29 cellular contexts compared by ENCODE assay signal in the genomic region with DNA sequence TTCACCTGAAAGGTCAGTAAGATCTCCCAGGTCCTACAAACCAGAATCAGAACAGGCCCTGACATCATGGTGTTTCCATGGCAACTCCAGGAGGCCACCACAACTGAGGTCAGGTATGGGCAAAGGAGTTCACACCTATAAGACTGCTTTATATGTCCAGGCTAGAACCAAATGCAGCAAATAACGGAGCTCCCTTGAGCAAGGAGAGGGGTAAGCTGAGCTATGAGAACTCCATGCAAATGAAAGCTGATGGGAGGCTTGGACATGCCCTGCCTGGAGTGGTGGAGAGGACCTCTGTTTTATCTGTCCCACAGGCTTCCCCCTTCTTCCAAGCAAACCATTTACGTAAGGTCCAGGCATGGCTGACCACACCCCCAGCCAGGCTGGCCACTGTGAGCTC.
"Had no signal": no experiment of that assay in that cellular context is flagged by ENCODE, and none has a peak within 500 bp of the region (broad histone marks: within the 10 kb centered on the region; RNA-seq: fewer than 3 reads in every experiment).

No MANE protein-coding gene starts in this region.

- ATAC-seq: activated CD8-positive, alpha-beta T cell treated with anti-CD3 and anti-CD28 coated beads, Interleukin-2, amount 10 ng/mL, durations not matched to agents 7 days and 5 days; Right ventricle myocardium inferior; SK-N-SH treated with all-trans-retinoic acid at 6 μM for 48 hours had no signal

- H3K36me3 ChIP-seq: cardiac muscle cell had no signal

- DNase-seq: activated CD4-positive, alpha-beta T cell treated with anti-CD3 and anti-CD28 coated beads, Interleukin-2, amount 10 ng/mL, durations not matched to agents 7 days and 5 days; activated CD4-positive, alpha-beta T cell treated with anti-CD3 and anti-CD28 coated beads, Interleukin-2, amount 50 U/mL, for 48 hours; activated CD8-positive, alpha-beta T cell treated with anti-CD3 and anti-CD28 coated beads, Interleukin-2, amount 10 ng/mL, durations not matched to agents 7 days and 5 days; activated gamma-delta T cell; activated naive CD4-positive, alpha-beta T cell treated with Interleukin-2 at 50 U/mL for 16 hours; activated naive CD8-positive, alpha-beta T cell treated with anti-CD3 and anti-CD28 coated beads, Interleukin-2, amount 10 ng/mL, durations not matched to agents 7 days and 5 days; activated T-cell treated with anti-CD3 and anti-CD28 coated beads, Interleukin-2, amount 50 U/mL, for 24 hours; MM.1S; NCI-H1092; NCI-H1436 treated with DMSO at 0.1 percent for 48 hours; NCI-H187; NCI-H2029 treated with DMSO at 0.1 percent for 48 hours; NCI-H2107; NCI-H2171; NCI-H510A; NCI-H526; NCI-H748 treated with DMSO at 0.1 percent for 48 hours; NK-92 treated with Interleukin-12 subunit alpha and Interleukin-12 subunit beta, amount 100 ng/mL, for 24 hours; PC-9; SIG-M5; SW 1271; T-helper 1 cell; T-helper 2 cell; T-helper 9 cell had no signal

- H3K9ac ChIP-seq: KMS-11 had no signal

- H3K4me3 ChIP-seq: cardiac muscle cell, PC-9 had no signal

- H3K27ac ChIP-seq: cardiac muscle cell, KMS-11, PC-9, RWPE1 had no signal

- H2AFZ ChIP-seq: PC-9 had no signal

- H3K4me2 ChIP-seq: KMS-11, PC-9 had no signal
